Comparison of ENCODE assay signal across 23 cellular contexts in the genomic region with DNA sequence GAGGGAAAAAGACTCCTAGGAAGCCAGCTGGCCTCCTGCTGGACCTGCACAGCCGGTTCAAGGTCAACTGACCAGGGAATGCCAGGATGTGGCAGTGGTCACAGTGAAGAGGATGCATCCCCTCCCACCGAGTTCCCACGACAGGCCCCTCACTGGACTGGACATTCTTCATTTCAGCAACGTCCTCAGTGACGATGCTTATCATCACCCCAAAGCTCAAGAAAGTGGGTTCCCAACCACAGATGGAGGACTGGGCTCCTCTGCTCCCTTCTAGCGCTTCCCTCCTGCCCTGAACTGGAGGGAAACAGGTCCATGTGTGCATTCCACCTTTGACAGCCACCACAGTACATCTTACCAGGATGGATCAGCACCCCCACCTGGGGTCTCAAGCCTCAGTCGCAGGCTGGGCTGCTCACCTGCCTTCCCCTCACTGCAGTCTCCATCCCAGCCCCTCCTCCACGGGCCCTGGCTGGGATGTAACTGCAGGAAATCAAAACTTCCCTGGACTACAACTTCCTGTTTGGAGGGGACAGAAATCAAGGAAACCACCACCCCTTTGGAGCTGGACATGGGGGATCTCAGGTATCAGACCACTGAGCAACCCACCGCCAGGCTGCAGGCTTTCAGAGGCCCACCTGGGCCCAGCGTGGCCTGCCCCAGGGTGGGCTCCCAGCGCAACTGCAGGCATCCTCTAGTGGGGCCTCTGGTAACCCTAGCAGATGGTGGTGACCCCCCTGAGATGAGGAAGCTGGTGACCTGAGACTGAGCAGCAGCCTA. TPM values are rescaled to one million over a fixed set of nuclear protein-coding genes. Genes with fewer than 3 reads are reported as not detected.
DNase-seq lines count a peak whose midpoint lies in the region; ATAC-seq lines count a peak whose summit lies in the region.
"Had no signal": no experiment of that assay in that cellular context is flagged by ENCODE, and none has a peak within 500 bp of the region (broad histone marks: within the 10 kb centered on the region; RNA-seq: fewer than 3 reads in every experiment).

No MANE protein-coding gene starts in this region.

- H3K27me3 ChIP-seq in naive thymus-derived CD4-positive, alpha-beta T cell (ENCODE audit: control insufficient read depth in 2 of 2, insufficient read depth in 2 of 2, low read length in 2 of 2), result no peaks in the 10 kb centered on the region
- H3K27me3 ChIP-seq: MG63, Peyer's patch, right lobe of liver, SJCRH30, upper lobe of left lung had no signal

- H3K27ac Mint-ChIP-seq in central memory CD8-positive, alpha-beta T cell (ENCODE audit: low read depth), result peak overlapping the region; percentile 81
- H3K27ac Mint-ChIP-seq in naive thymus-derived CD4-positive, alpha-beta T cell, result peak overlapping the region in 5 of 9 donors; percentile 19 to 59 (median 41)
- H3K27ac Mint-ChIP-seq: natural killer cell treated with Interleukin-12 subunit alpha and Interleukin-12 subunit beta and Interleukin-15 and Interleukin-18, amount 100 ng/mL, for 72 hours had no signal

- intact Hi-C loops in naive thymus-derived CD4-positive, alpha-beta T cell (cut with micrococcal nuclease), result no loop called here

- POLR2A ChIA-PET in naive thymus-derived CD4-positive, alpha-beta T cell (lab: Charles Lee), result no interaction called here

- H3K27ac ChIP-seq in naive thymus-derived CD4-positive, alpha-beta T cell (ENCODE audit: low read depth, low read length), result no peak overlapping the region
- H3K27ac ChIP-seq: A549, parathyroid adenoma, Peyer's patch, right lobe of liver, SJCRH30, upper lobe of left lung had no signal

- no peak overlapping the region for H3K4me3 Mint-ChIP-seq in central memory CD8-positive, alpha-beta T cell
- peak overlapping the region in 1 of 10 donors; percentile 27 for H3K4me3 Mint-ChIP-seq in naive thymus-derived CD4-positive, alpha-beta T cell
- H3K4me3 Mint-ChIP-seq: B cell; H9; natural killer cell treated with Interleukin-12 subunit alpha and Interleukin-12 subunit beta and Interleukin-15 and Interleukin-18, amount 100 ng/mL, for 72 hours had no signal

- H3K36me3 Mint-ChIP-seq in central memory CD8-positive, alpha-beta T cell (ENCODE audit: insufficient read depth), result peaks cover 22% of the 10 kb centered on the region
- H3K36me3 Mint-ChIP-seq in naive thymus-derived CD4-positive, alpha-beta T cell, result peaks cover 0 to 8% (median 5%) of the 10 kb centered on the region in 5 donors

- CTCF ChIA-PET in naive thymus-derived CD4-positive, alpha-beta T cell (lab: Charles Lee), result no interaction called here

- no peak for ATAC-seq in central memory CD8-positive, alpha-beta T cell (replicated peaks; ENCODE audit: extremely low read depth, poor library complexity, severe bottlenecking)
- no peak for ATAC-seq in naive thymus-derived CD4-positive, alpha-beta T cell
- ATAC-seq: A549; natural killer cell treated with Interleukin-12 subunit alpha and Interleukin-12 subunit beta and Interleukin-15 and Interleukin-18, amount 100 ng/mL, for 72 hours; right lobe of liver had no signal

- peak; percentile 47 for DNase-seq in activated CD8-positive, alpha-beta memory T cell treated with anti-CD3 and anti-CD28 coated beads, Interleukin-2, amount 50 U/mL, for 48 hours
- DNase-seq in activated CD8-positive, alpha-beta memory T cell treated with anti-CD3 and anti-CD28 coated beads for 24 hours, result no peak
- peak; percentile 31 for DNase-seq in D341Med (ENCODE audit: low spot score)
- no peak for DNase-seq in central memory CD8-positive, alpha-beta T cell (ENCODE audit: low spot score in 2 of 2)
- no peak for DNase-seq in naive thymus-derived CD4-positive, alpha-beta T cell
- DNase-seq in hippocampal formation (lab: John Stamatoyannopoulos, UW), result no peak
- DNase-seq in NAMALWA (ENCODE audit: low spot score), result no peak
- no peak for DNase-seq in kidney glomerular epithelial cell (lab: John Stamatoyannopoulos, UW)
- DNase-seq: activated CD4-positive, alpha-beta T cell treated with anti-CD3 and anti-CD28 coated beads, Interleukin-2, amount 50 U/mL, for 4 hours; activated T-cell treated with anti-CD3 and anti-CD28 coated beads, Interleukin-2, amount 50 U/mL, for 1 hour; H9; left cardiac atrium; MG63; NCI-H1436 treated with DMSO at 0.1 percent for 48 hours; NCI-H510A; SJCRH30 had no signal

- no peak overlapping the region for H3K4me3 ChIP-seq in naive thymus-derived CD4-positive, alpha-beta T cell (ENCODE audit: low read length)
- H3K4me3 ChIP-seq: A549, MG63, Peyer's patch, right lobe of liver, SJCRH30, upper lobe of left lung had no signal

- H3K36me3 ChIP-seq in naive thymus-derived CD4-positive, alpha-beta T cell (ENCODE audit: control insufficient read depth in 2 of 3, insufficient read depth in 3 of 3, low read length in 3 of 3), result peaks cover 0 to 8% (median 0%) of the 10 kb centered on the region in 3 experiments

- no peaks in the 10 kb centered on the region for H3K27me3 Mint-ChIP-seq in central memory CD8-positive, alpha-beta T cell
- H3K27me3 Mint-ChIP-seq in naive thymus-derived CD4-positive, alpha-beta T cell, result no peaks in the 10 kb centered on the region
- H3K27me3 Mint-ChIP-seq: B cell; natural killer cell treated with Interleukin-12 subunit alpha and Interleukin-12 subunit beta and Interleukin-15 and Interleukin-18, amount 100 ng/mL, for 72 hours had no signal

- H3K9me3 ChIP-seq in naive thymus-derived CD4-positive, alpha-beta T cell (ENCODE audit: control insufficient read depth in 2 of 3, low read length in 3 of 3), result no peaks in the 10 kb centered on the region
- H3K9me3 ChIP-seq: A549, MG63, Peyer's patch, right lobe of liver, SJCRH30, upper lobe of left lung had no signal

- H3K4me1 ChIP-seq in naive thymus-derived CD4-positive, alpha-beta T cell (ENCODE audit: control insufficient read depth in 2 of 2, insufficient read depth in 2 of 2, low read length in 2 of 2), result no peaks in the 10 kb centered on the region
- H3K4me1 ChIP-seq: A549, parathyroid adenoma, SJCRH30 had no signal

- H3K4me1 Mint-ChIP-seq in central memory CD8-positive, alpha-beta T cell, result no peaks in the 10 kb centered on the region
- peaks cover 0 to 12% (median 0%) of the 10 kb centered on the region in 7 donors for H3K4me1 Mint-ChIP-seq in naive thymus-derived CD4-positive, alpha-beta T cell
- H3K4me1 Mint-ChIP-seq: B cell had no signal

- H3K9me3 Mint-ChIP-seq in central memory CD8-positive, alpha-beta T cell, result no peaks in the 10 kb centered on the region
- no peaks in the 10 kb centered on the region for H3K9me3 Mint-ChIP-seq in naive thymus-derived CD4-positive, alpha-beta T cell
- H3K9me3 Mint-ChIP-seq: H9; natural killer cell treated with Interleukin-12 subunit alpha and Interleukin-12 subunit beta and Interleukin-15 and Interleukin-18, amount 100 ng/mL, for 72 hours had no signal

RNA-seq across cellular contexts. Expression of a gene that starts 7.3 kb away (rescaled TPM):
- 10 to 100 TPM in 1 of 5 experiments, 1 to 10 TPM in 4; 2.5 to 14.6 (median 3.9) TPM for total RNA-seq in naive thymus-derived CD4-positive, alpha-beta T cell
- polyA plus RNA-seq in naive thymus-derived CD4-positive, alpha-beta T cell, result under 1 TPM; 0.13 to 0.29 TPM

RNA-seq across cellular contexts. Expression of a gene that starts 31.7 kb away (rescaled TPM):
- total RNA-seq in naive thymus-derived CD4-positive, alpha-beta T cell, result 10 to 100 TPM; 15.0 to 66.6 (median 19.0) TPM
- polyA plus RNA-seq in naive thymus-derived CD4-positive, alpha-beta T cell, result 1 to 10 TPM; 2.8 to 3.9 TPM

Comparison
In these comparisons a context has a peak if more than half of its experiments do, and no peak if none do; other contexts are left out.
1. DNase-seq: peak in activated CD8-positive, alpha-beta memory T cell treated with anti-CD3 and anti-CD28 coated beads, Interleukin-2, amount 50 U/mL, for 48 hours (single experiment) and D341Med (single experiment); none in activated CD8-positive, alpha-beta memory T cell treated with anti-CD3 and anti-CD28 coated beads for 24 hours (single experiment), central memory CD8-positive, alpha-beta T cell (0 of 2), naive thymus-derived CD4-positive, alpha-beta T cell (0 of 9), hippocampal formation (0 of 2), NAMALWA (single experiment) and kidney glomerular epithelial cell (single experiment).